ENCODE assay signal across 15 cellular contexts in genomic region chr4:185564355-185564754, GRCh38. TPM values are rescaled to one million over a fixed set of nuclear protein-coding genes. Genes with fewer than 3 reads are reported as not detected.
DNase-seq lines count a peak whose midpoint lies in the region; ATAC-seq and TF ChIP-seq lines count a peak whose summit lies in the region.
"Had no signal": no experiment of that assay in that cellular context is flagged by ENCODE, and none has a peak within 500 bp of the region (broad histone marks: within the 10 kb centered on the region; RNA-seq: fewer than 3 reads in every experiment).

No MANE protein-coding gene starts in this region.

- H3K36me3 Mint-ChIP-seq in endodermal cell (ENCODE audit: low read depth), result no peaks in the 10 kb centered on the region
- H3K36me3 Mint-ChIP-seq: CD4-positive, alpha-beta memory T cell had no signal

- H3K4me3 ChIP-seq in gastroesophageal sphincter, result no peak overlapping the region
- H3K4me3 ChIP-seq in smooth muscle cell, result no peak overlapping the region
- H3K4me3 ChIP-seq in endodermal cell (ENCODE audit: low read length), result no peak overlapping the region
- H3K4me3 ChIP-seq: HAP-1 had no signal

- H3K9me3 Mint-ChIP-seq in endodermal cell, result peaks cover 23% of the 10 kb centered on the region

- H3K36me3 ChIP-seq in gastroesophageal sphincter, result no peaks in the 10 kb centered on the region
- no peaks in the 10 kb centered on the region for H3K36me3 ChIP-seq in smooth muscle cell (ENCODE audit: low read depth)
- H3K36me3 ChIP-seq in endodermal cell (ENCODE audit: control insufficient read depth, insufficient read depth, low read length), result no peaks in the 10 kb centered on the region
- H3K36me3 ChIP-seq: HAP-1 had no signal

- ATAC-seq in gastroesophageal sphincter (no peak), HG02678 (IDR thresholded peaks at IDR 0.05; ENCODE audit: unreplicated experiment) (no peak)

- DNase-seq in ecto neural progenitor cell (ENCODE audit: low spot score) (peak; percentile 1), smooth muscle cell (lab: John Stamatoyannopoulos, UW; ENCODE audit: unreplicated experiment) (no peak), activated gamma-delta T cell (lab: John Stamatoyannopoulos, UW) (no peak), endodermal cell (no peak)
- DNase-seq: C1 segment of cervical spinal cord; CD4-positive, alpha-beta memory T cell; COR-L47; DMS153; DND-41; GOT3; HFFc6 had no signal

- peak overlapping the region; percentile 23 for H2AFZ ChIP-seq in smooth muscle cell (ENCODE audit: low read depth)

- H4K20me1 ChIP-seq in smooth muscle cell (ENCODE audit: low read depth), result no peaks in the 10 kb centered on the region

- H3K27me3 Mint-ChIP-seq in endodermal cell (ENCODE audit: insufficient read depth), result peaks cover 2% of the 10 kb centered on the region

- H3K27me3 ChIP-seq in gastroesophageal sphincter, result no peaks in the 10 kb centered on the region
- no peaks in the 10 kb centered on the region for H3K27me3 ChIP-seq in smooth muscle cell (ENCODE audit: low read depth)
- H3K27me3 ChIP-seq in endodermal cell (ENCODE audit: control insufficient read depth, insufficient read depth, low read length, poor library complexity, severe bottlenecking), result no peaks in the 10 kb centered on the region

- TF ChIP-seq POLR2A in gastroesophageal sphincter (IDR thresholded peaks at IDR 0.05), result no peak

- TF ChIP-seq CTCF in gastroesophageal sphincter (IDR thresholded peaks at IDR 0.05) (no peak), smooth muscle cell (IDR thresholded peaks at IDR 0.05; ENCODE audit: borderline replicate concordance, insufficient read depth, poor library complexity, severe bottlenecking) (no peak), endodermal cell (conservative IDR thresholded peaks at IDR 0.05) (no peak)

- H3K4me1 ChIP-seq in gastroesophageal sphincter (peaks cover 19 to 65% (median 29%) of the 10 kb centered on the region in 3 donors), smooth muscle cell (ENCODE audit: low read depth) (peaks cover 19% of the 10 kb centered on the region), endodermal cell (ENCODE audit: control insufficient read depth, insufficient read depth, low read length) (peaks cover 3% of the 10 kb centered on the region)

- TF ChIP-seq EP300 in gastroesophageal sphincter (IDR thresholded peaks at IDR 0.05), result no peak

- peak overlapping the region; percentile 8 for H3K9ac ChIP-seq in smooth muscle cell (ENCODE audit: low read depth)
- no peak overlapping the region for H3K9ac ChIP-seq in endodermal cell (ENCODE audit: extremely low read depth, low read length, poor library complexity, severe bottlenecking)

- H3K4me2 ChIP-seq in smooth muscle cell, result no peak overlapping the region

- H3K27ac ChIP-seq in gastroesophageal sphincter (peak overlapping the region in 3 of 4 donors; percentile 11 to 92 (median 88)), smooth muscle cell (ENCODE audit: low read depth) (peak overlapping the region; percentile 100), endodermal cell (ENCODE audit: low read depth, low read length) (no peak overlapping the region)

- peaks cover 14% of the 10 kb centered on the region for H3K4me1 Mint-ChIP-seq in endodermal cell
- H3K4me1 Mint-ChIP-seq: CD4-positive, alpha-beta memory T cell had no signal

- H3K79me2 ChIP-seq in smooth muscle cell (ENCODE audit: low read depth), result no peaks in the 10 kb centered on the region

- WGBS in gastroesophageal sphincter (ENCODE audit: low coverage in 1 of 2), 2 donors, result 69% methylated on average over 2 of the region's 2 CpGs; no CpG with 5 or more reads in 1 of the 2 donors
- WGBS in smooth muscle cell (ENCODE audit: low lambda C conversion rate), result 13% methylated on average over 2 of the region's 2 CpGs
- WGBS in endodermal cell (ENCODE audit: insufficient coverage in 1 of 2, insufficient read length in 1 of 2), 2 experiments, result 83% methylated on average over 2 of the region's 2 CpGs; no CpG with 5 or more reads in 1 of the 2 experiments

- peaks cover 34% of the 10 kb centered on the region for H3F3A ChIP-seq in smooth muscle cell (ENCODE audit: low read depth)

- H3K4me3 Mint-ChIP-seq in endodermal cell, result no peak overlapping the region
- H3K4me3 Mint-ChIP-seq: CD4-positive, alpha-beta memory T cell; HFFc6 had no signal

- H3K9me3 ChIP-seq in gastroesophageal sphincter (no peaks in the 10 kb centered on the region), smooth muscle cell (replicated peaks; ENCODE audit: low read depth) (no peaks in the 10 kb centered on the region), endodermal cell (ENCODE audit: control insufficient read depth, low read length) (peaks cover 36% of the 10 kb centered on the region)
- H3K9me3 ChIP-seq: HAP-1 had no signal

- H3K27ac Mint-ChIP-seq in endodermal cell, result no peak overlapping the region
- H3K27ac Mint-ChIP-seq: CD4-positive, alpha-beta memory T cell; HFFc6 had no signal

RNA-seq across cellular contexts. Expression of gene PDLIM3, which starts 29.0 kb away (rescaled TPM):
- total RNA-seq in gastroesophageal sphincter, result 1,000 to 10,000 TPM; 1,505 to 2,123 (median 1,752) TPM
- 691 and 781 TPM in 2 replicates for total RNA-seq in smooth muscle cell
- 309 and 356 TPM in 2 replicates for polyA plus RNA-seq in smooth muscle cell
- total RNA-seq in endodermal cell, result 10 to 100 TPM in 1 of 2 donors, 1 to 10 TPM in 1; 4.3 to 11.0 TPM
- polyA plus RNA-seq in endodermal cell (2013, experiment 1 of 2), result 13.9 TPM
- polyA plus RNA-seq in endodermal cell (2013, experiment 2 of 2), result 15.6 TPM
- total RNA-seq: A673; CD4-positive, alpha-beta memory T cell; HFFc6 had no signal
- polyA plus RNA-seq: CD4-positive, alpha-beta memory T cell had no signal

Comparison
In these comparisons a context has a peak if more than half of its experiments do, and no peak if none do; other contexts are left out.
1. RNA of gene PDLIM3, which starts 29.0 kb away (total RNA-seq): 1,505 to 2,123 TPM in gastroesophageal sphincter and 691 to 781 TPM in smooth muscle cell; 4.3 to 11.0 TPM in endodermal cell; every median in the first group is over 10 times any median in the second.